Comparison of ENCODE assay signal across 23 cellular contexts in genomic region chr21:42623684-42624083, GRCh38. TPM values are rescaled to one million over a fixed set of nuclear protein-coding genes. Genes with fewer than 3 reads are reported as not detected.
A peak's percentile ranks its signal among the peaks of the same experiment; 100 is the strongest.
DNase-seq lines count a peak whose midpoint lies in the region; ATAC-seq and TF ChIP-seq lines count a peak whose summit lies in the region.
"Had no signal": no experiment of that assay in that cellular context is flagged by ENCODE, and none has a peak within 500 bp of the region (broad histone marks: within the 10 kb centered on the region; RNA-seq: fewer than 3 reads in every experiment).

No MANE protein-coding gene starts in this region.

- H3K27me3 Mint-ChIP-seq in brain (peaks cover 7% of the 10 kb centered on the region), nephron progenitor cell (ENCODE audit: low read depth, poor library complexity) (peaks cover 13% of the 10 kb centered on the region)
- H3K27me3 Mint-ChIP-seq: CD4-positive, alpha-beta T cell had no signal

- TF ChIP-seq CTCF in brain (conservative IDR thresholded peaks at IDR 0.05) (no peak), nephron progenitor cell (IDR thresholded peaks at IDR 0.05) (no peak), suprapubic skin (IDR thresholded peaks at IDR 0.05) (no peak)

- intact Hi-C loops in Right ventricle myocardium superior (cut with DNase I): no loop called here
- intact Hi-C loops in Right ventricle myocardium inferior (cut with DNase I): no loop called here

- H3K36me3 Mint-ChIP-seq in brain (no peaks in the 10 kb centered on the region), nephron progenitor cell (ENCODE audit: low read depth) (no peaks in the 10 kb centered on the region)

- no peaks in the 10 kb centered on the region for H3K4me1 ChIP-seq in suprapubic skin
- H3K4me1 ChIP-seq: HAP-1 had no signal

- H3K4me3 Mint-ChIP-seq in brain (no peak overlapping the region), nephron progenitor cell (no peak overlapping the region)
- H3K4me3 Mint-ChIP-seq: B cell; CD4-positive, alpha-beta T cell had no signal

- no peak for TF ChIP-seq EP300 in suprapubic skin (IDR thresholded peaks at IDR 0.05)

- TF ChIP-seq POLR2A in suprapubic skin (IDR thresholded peaks at IDR 0.05): no peak

- H3K9me3 Mint-ChIP-seq in brain: peaks cover 0 to 5% (median 0%) of the 10 kb centered on the region in 5 experiments
- peaks cover 4% of the 10 kb centered on the region for H3K9me3 Mint-ChIP-seq in nephron progenitor cell
- H3K9me3 Mint-ChIP-seq: CD4-positive, alpha-beta T cell had no signal

- 89% methylated on average over 4 of the region's 7 CpGs for WGBS in suprapubic skin

- peaks cover 48% of the 10 kb centered on the region for H3K27me3 ChIP-seq in suprapubic skin

- H3K36me3 ChIP-seq in suprapubic skin: no peaks in the 10 kb centered on the region
- H3K36me3 ChIP-seq: HAP-1 had no signal

- no peak overlapping the region for H3K4me3 ChIP-seq in suprapubic skin
- H3K4me3 ChIP-seq: GM12878, GM23248, HAP-1 had no signal

- ATAC-seq in Right ventricle myocardium superior (ENCODE audit: poor library complexity) (no peak), Right ventricle myocardium inferior (no peak)
- ATAC-seq: GM12878, Panc1 had no signal

- H3K27ac Mint-ChIP-seq in brain (peak overlapping the region in 4 of 5 experiments; percentile 53 to 73 (median 56)), nephron progenitor cell (peak overlapping the region; percentile 78)
- H3K27ac Mint-ChIP-seq: B cell; CD4-positive, alpha-beta T cell had no signal

- in situ Hi-C loops in ACHN (cut with HindIII; ENCODE audit: low pct_ligation_motif_present, low pct_unique_long_range_greater_than_20kb, low sequenced_read_pairs): no loop called here

- DNase-seq in Right ventricle myocardium superior: peak; percentile 4
- DNase-seq in Right ventricle myocardium inferior (ENCODE audit: missing footprints): no peak
- no peak for DNase-seq in nephron progenitor cell
- DNase-seq in suprapubic skin (ENCODE audit: low spot score in 2 of 2): peak; percentile 40 to 46
- no peak for DNase-seq in AG08395 (ENCODE audit: low spot score)
- no peak for DNase-seq in ACHN
- DNase-seq in OCI-M1 (lab: John Stamatoyannopoulos, UW): no peak
- DNase-seq: CD4-positive, alpha-beta T cell; DND-41; GM23248; KG1; NCI-H1092 treated with DMSO at 0.1 percent for 48 hours; NCI-H1436 treated with DMSO at 0.1 percent for 48 hours; NCI-H1930; NCI-H226; NCI-H774; NK-92 treated with Interleukin-12 subunit alpha and Interleukin-12 subunit beta, amount 100 ng/mL, for 24 hours had no signal

- H3K4me1 Mint-ChIP-seq in brain (peaks cover 66% of the 10 kb centered on the region), nephron progenitor cell (peaks cover 57% of the 10 kb centered on the region)
- H3K4me1 Mint-ChIP-seq: B cell had no signal

- no peak overlapping the region for H3K27ac ChIP-seq in suprapubic skin
- H3K27ac ChIP-seq: GM23248 had no signal

- H3K9me3 ChIP-seq in suprapubic skin: no peaks in the 10 kb centered on the region
- H3K9me3 ChIP-seq: HAP-1 had no signal

RNA-seq across cellular contexts. Expression of gene PDE9A, which starts 29.7 kb away (rescaled TPM):
- total RNA-seq in Right ventricle myocardium superior (3.3 TPM), Right ventricle myocardium inferior (3.4 TPM), suprapubic skin (10 to 100 TPM in 1 of 4 donors, 1 to 10 TPM in 3; 4.5 to 12.0 (median 7.1) TPM)
- 19.1 TPM for polyA plus RNA-seq in brain (ENCODE audit: insufficient read depth, low read depth, low replicate concordance)
- total RNA-seq: A172, GM23248 had no signal
- polyA plus RNA-seq: GM23248 had no signal

Comparison
In these comparisons a context has a peak if more than half of its experiments do, and no peak if none do; other contexts are left out.
1. DNase-seq: peak in Right ventricle myocardium superior (single experiment) and suprapubic skin (2 of 2); none in Right ventricle myocardium inferior (single experiment), nephron progenitor cell (single experiment), AG08395 (single experiment), ACHN (single experiment) and OCI-M1 (single experiment).